In the genomic region with DNA sequence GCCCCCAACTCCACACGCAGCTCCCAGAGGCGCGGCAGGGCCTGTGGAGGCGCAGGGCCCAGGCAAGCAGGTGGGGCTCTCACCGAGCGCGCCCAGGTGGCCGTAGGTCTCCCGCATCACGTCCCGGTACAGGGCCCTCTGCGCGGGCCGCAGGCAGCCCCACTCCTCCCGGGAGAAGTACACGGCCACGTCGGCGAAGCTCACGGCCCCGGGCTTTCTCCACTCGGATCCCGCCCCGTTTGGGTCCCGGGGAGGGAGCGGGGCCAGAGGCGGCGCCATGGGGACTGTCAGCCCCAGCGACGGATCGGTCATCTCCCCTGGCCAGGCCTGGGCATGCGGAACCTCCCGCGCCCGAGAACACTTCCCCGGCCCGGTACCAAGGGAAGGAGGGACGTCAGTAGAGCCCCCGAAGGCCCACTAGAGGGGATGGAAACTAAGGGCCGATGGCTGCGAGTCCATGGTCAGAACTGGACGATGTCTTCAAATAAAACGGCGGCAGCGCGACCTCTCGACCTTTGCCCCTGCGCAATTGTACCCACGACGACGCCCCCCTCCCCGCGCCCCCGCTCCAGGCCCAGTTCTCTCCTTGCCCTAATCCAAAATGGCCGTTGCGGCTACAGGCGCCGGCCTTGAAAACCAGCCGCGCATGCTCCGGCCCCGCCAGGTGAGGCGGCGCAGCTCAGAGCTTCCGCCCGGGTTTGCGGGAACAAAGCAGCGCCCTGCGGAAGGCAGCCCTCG, we compare ENCODE assay signal across 8 cellular contexts. TPM values are rescaled to one million over a fixed set of nuclear protein-coding genes. Genes with fewer than 3 reads are reported as not detected.
A peak's percentile ranks its signal among the peaks of the same experiment; 100 is the strongest.
DNase-seq lines count a peak whose midpoint lies in the region; ATAC-seq and TF ChIP-seq lines count a peak whose summit lies in the region.

A gene (minus strand): TSS at position 491 of the 738 bp plus-strand sequence. CDS start 179 bp downstream, at position 312.

- CTCF ChIA-PET in Panc1 (lab: Charles Lee): interaction anchor here (1.6 kb wide), 1 partner anchor 104 kb away, joined by 5 read pairs; a partner anchor contains a TSS

- H3K9me3 ChIP-seq in Panc1 (ENCODE audit: control insufficient read depth, insufficient read depth, low read depth, low read length): no peaks in the 10 kb centered on the region
- no peaks in the 10 kb centered on the region for H3K9me3 ChIP-seq in esophagus (ENCODE audit: control insufficient read depth in 2 of 2, insufficient read depth in 1 of 2, low read depth in 1 of 2, low read length in 1 of 2)
- no peaks in the 10 kb centered on the region for H3K9me3 ChIP-seq in muscle layer of duodenum (ENCODE audit: control insufficient read depth in 1 of 2, low read length in 2 of 2)

- H3K9me3 Mint-ChIP-seq in activated T-cell treated with anti-CD3 and anti-CD28 coated beads, Interleukin-2, amount 50 U/mL, for 4 hours: no peaks in the 10 kb centered on the region

- POLR2A ChIA-PET in Panc1 (lab: Charles Lee): no interaction called here

- peak within 1 kb of the TSS; percentile 89 for H3K4me3 Mint-ChIP-seq in activated T-cell treated with anti-CD3 and anti-CD28 coated beads, Interleukin-2, amount 50 U/mL, for 4 hours

- no peak; the same call in 1 of the 2 replicates for TF ChIP-seq CTCF in Panc1 (IDR thresholded peaks at IDR 0.05)

- H3K4me1 ChIP-seq in Panc1 (ENCODE audit: control insufficient read depth, insufficient read depth, low read length) (peaks cover 15% of the 10 kb centered on the region), esophagus (ENCODE audit: control insufficient read depth in 2 of 2, insufficient read depth in 2 of 2, low read length in 1 of 2) (peaks cover 5% of the 10 kb centered on the region in 2 donors), muscle layer of duodenum (ENCODE audit: control insufficient read depth in 1 of 2, insufficient read depth in 2 of 2, low read length in 2 of 2) (peaks cover 5 to 25% of the 10 kb centered on the region in 2 donors)

- peaks cover 33% of the 10 kb centered on the region for H3K4me1 Mint-ChIP-seq in activated T-cell treated with anti-CD3 and anti-CD28 coated beads, Interleukin-2, amount 50 U/mL, for 4 hours (ENCODE audit: low read depth)

- no peaks in the 10 kb centered on the region for H3K36me3 ChIP-seq in Panc1 (ENCODE audit: control insufficient read depth, insufficient read depth, low read length)
- H3K36me3 ChIP-seq in esophagus (ENCODE audit: control insufficient read depth in 2 of 2, insufficient read depth in 2 of 2, low read length in 1 of 2): peaks cover 9 to 13% of the 10 kb centered on the region in 2 donors
- peaks cover 4 to 24% of the 10 kb centered on the region in 2 donors for H3K36me3 ChIP-seq in muscle layer of duodenum (ENCODE audit: control insufficient read depth in 1 of 2, insufficient read depth in 2 of 2, low read length in 2 of 2)

- H3K27me3 ChIP-seq in Panc1 (ENCODE audit: control insufficient read depth, insufficient read depth, low read length) (no peaks in the 10 kb centered on the region), esophagus (ENCODE audit: control insufficient read depth in 1 of 2, insufficient read depth in 2 of 2, low read length in 2 of 2) (no peaks in the 10 kb centered on the region), muscle layer of duodenum (ENCODE audit: low read depth, low read length) (no peaks in the 10 kb centered on the region)

- 0% methylated on average over 65 to 70 of the region's 70 CpGs for WGBS in esophagus, 2 donors

- DNase-seq in COLO829 (ENCODE audit: low spot score) (peak; percentile 70), KG1 (lab: John Stamatoyannopoulos, UW) (peak; percentile 95), Panc1 (ENCODE audit: low read depth, low spot score) (no peak)
- DNase-seq in activated T-cell treated with anti-CD3 and anti-CD28 coated beads, Interleukin-2, amount 50 U/mL, for 4 hours: peak; percentile 90
- DNase-seq in stimulated activated CD8-positive, alpha-beta memory T cell treated with anti-CD3 and anti-CD28 coated beads, Interleukin-7, amount 100 ng/mL, for 24 hours (ENCODE audit: low read depth): peak; percentile 87

- H3K27ac ChIP-seq in Panc1 (ENCODE audit: low read length) (peak within 1 kb of the TSS; percentile 99), esophagus (ENCODE audit: low read depth in 2 of 2, low read length in 1 of 2) (peak within 1 kb of the TSS; percentile 87 to 90), muscle layer of duodenum (ENCODE audit: low read length) (peak within 1 kb of the TSS; percentile 96)

- ATAC-seq in GM21381 (IDR thresholded peaks at IDR 0.05; ENCODE audit: unreplicated experiment) (peak; percentile 73), Panc1 (peak; percentile 91)
- peak; percentile 81 to 82 for ATAC-seq in activated T-cell treated with anti-CD3 and anti-CD28 coated beads, Interleukin-2, amount 50 U/mL, for 4 hours

- TSS peak; percentile 79 for BruUV-seq in Panc1 (replicated peaks; lab: Mats Ljungman, UMichigan)

- intact Hi-C loops in Panc1 (cut with micrococcal nuclease; ENCODE audit: unreplicated experiment): no loop called here

- peak within 1 kb of the TSS; percentile 58 to 67 for H3K4me3 ChIP-seq in Panc1 (ENCODE audit: low read depth in 2 of 2, low read length in 2 of 2)
- H3K4me3 ChIP-seq in esophagus (ENCODE audit: low read depth in 1 of 2, low read length in 2 of 2): peak within 1 kb of the TSS; percentile 66 to 71
- H3K4me3 ChIP-seq in muscle layer of duodenum (ENCODE audit: low read depth in 1 of 2, low read length in 2 of 2): peak within 1 kb of the TSS; percentile 71 to 86

- in situ Hi-C loops in Panc1 (cut with HindIII; ENCODE audit: low pct_unique_long_range_greater_than_20kb, low sequenced_read_pairs): no loop called here

- no peaks in the 10 kb centered on the region for H3K27me3 Mint-ChIP-seq in activated T-cell treated with anti-CD3 and anti-CD28 coated beads, Interleukin-2, amount 50 U/mL, for 4 hours (ENCODE audit: low read depth)

- H3K36me3 Mint-ChIP-seq in activated T-cell treated with anti-CD3 and anti-CD28 coated beads, Interleukin-2, amount 50 U/mL, for 4 hours (ENCODE audit: insufficient read depth): peaks cover 2% of the 10 kb centered on the region

RNA-seq across cellular contexts. Expression of the gene that starts here (rescaled TPM):
- 10.9 TPM for total RNA-seq in Panc1 (2021; ENCODE audit: unreplicated experiment)
- polyA plus RNA-seq in Panc1 (2012; ENCODE audit: insufficient read length): 7.3 TPM
- 10 to 100 TPM; 14.2 to 15.4 (median 15.2) TPM for total RNA-seq in activated T-cell treated with anti-CD3 and anti-CD28 coated beads, Interleukin-2, amount 50 U/mL, for 4 hours
- 1 to 10 TPM; 4.4 to 4.5 TPM for polyA plus RNA-seq in esophagus
